ENCODE assay signal across 29 cellular contexts in the genomic region with DNA sequence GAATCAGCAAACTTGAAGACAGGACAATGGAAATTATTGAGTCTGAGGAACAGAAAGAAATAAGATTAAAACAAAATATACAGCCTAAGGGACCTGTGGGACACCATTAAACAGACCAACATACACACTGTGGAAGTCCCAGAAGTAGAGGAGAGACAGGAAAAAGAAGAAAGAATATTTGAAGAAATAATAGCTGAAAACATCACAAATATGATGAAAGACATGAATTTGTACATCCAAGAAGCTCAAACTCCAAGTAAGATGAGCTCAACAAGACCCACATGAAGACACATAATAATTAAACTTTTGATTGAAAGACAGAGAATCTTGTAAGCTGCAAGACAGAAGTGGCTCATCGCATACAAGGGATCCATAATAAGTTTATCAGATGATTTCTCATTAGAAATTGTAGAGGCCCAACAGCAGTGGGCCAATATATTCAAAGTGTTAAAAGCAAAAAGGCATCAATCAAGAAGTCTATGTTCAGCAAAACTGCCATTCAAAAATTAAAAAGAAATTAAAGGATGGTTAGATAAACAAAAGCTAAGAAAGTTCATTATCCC.
DNase-seq lines count a peak whose midpoint lies in the region; ATAC-seq and TF ChIP-seq lines count a peak whose summit lies in the region.
"Had no signal": no experiment of that assay in that cellular context is flagged by ENCODE, and none has a peak within 500 bp of the region (broad histone marks: within the 10 kb centered on the region; RNA-seq: fewer than 3 reads in every experiment).

No MANE protein-coding gene starts in this region.

- TF ChIP-seq EP300 in SK-N-SH (IDR thresholded peaks at IDR 0.05; ENCODE audit: borderline replicate concordance in 1 of 2, low read depth in 1 of 2, low read length in 1 of 2): no peak

- no peaks in the 10 kb centered on the region for H4K20me1 ChIP-seq in SK-N-SH (ENCODE audit: insufficient read depth)
- H4K20me1 ChIP-seq: BLaER1; BLaER1 treated with 17β-estradiol and CSF1 and Interleukin-3, amounts not matched to agents 10 nM and 100 nM had no signal

- H3K9ac ChIP-seq in SK-N-SH: no peak overlapping the region
- H3K9ac ChIP-seq: BLaER1; BLaER1 treated with 17β-estradiol and CSF1 and Interleukin-3, amounts not matched to agents 10 nM and 100 nM had no signal

- WGBS in SK-N-SH (ENCODE audit: low lambda C conversion rate): 100% methylated on average over 1 of the region's 1 CpG

- no peak for TF ChIP-seq RAD21 in SK-N-SH (IDR thresholded peaks at IDR 0.05; ENCODE audit: low read length)

- no peaks in the 10 kb centered on the region for H3F3A ChIP-seq in SK-N-SH (replicated peaks; ENCODE audit: insufficient read depth)

- POLR2A ChIA-PET in SK-N-SH (lab: Yijun Ruan, JAX): no interaction called here
- POLR2A ChIA-PET in HEK293 (lab: Yijun Ruan, JAX): no interaction called here

- H2AFZ ChIP-seq in SK-N-SH (ENCODE audit: low read depth): peak overlapping the region; percentile 8; the same call in 1 of the 2 replicates

- H3K79me2 ChIP-seq in SK-N-SH (ENCODE audit: insufficient read depth): no peaks in the 10 kb centered on the region

- DNase-seq in SK-N-SH: no peak
- no peak for DNase-seq in glomerular visceral epithelial cell (ENCODE audit: extremely low spot score)
- DNase-seq: 8988T; ACHN; AML-193; BE2C; C1 segment of cervical spinal cord; Caco-2; Calu3; CD4-positive, alpha-beta memory T cell; CD4-positive, alpha-beta T cell; CD4-positive, CD25-positive, alpha-beta regulatory T cell; CD8-positive, alpha-beta memory T cell; CD8-positive, alpha-beta T cell; COR-L47; DMS 273 treated with DMSO at 0.1 percent for 48 hours; DMS153; DMS53; DMS79; DMS79 treated with DMSO at 0.1 percent for 48 hours; DND-41; EL had no signal

- H3K4me3 ChIP-seq in SK-N-SH (ENCODE audit: low read depth in 2 of 2, low read length in 1 of 2): no peak overlapping the region
- H3K4me3 ChIP-seq in HEK293 (ENCODE audit: low read depth, low read length): no peak overlapping the region
- H3K4me3 ChIP-seq: A549; BLaER1; BLaER1 treated with 17β-estradiol and CSF1 and Interleukin-3, amounts not matched to agents 10 nM and 100 nM had no signal

- H3K4me2 ChIP-seq in SK-N-SH: no peak overlapping the region
- H3K4me2 ChIP-seq: A549; BLaER1; BLaER1 treated with 17β-estradiol and CSF1 and Interleukin-3, amounts not matched to agents 10 nM and 100 nM had no signal

- H3K4me1 ChIP-seq in SK-N-SH (ENCODE audit: control insufficient read depth in 1 of 2, insufficient read depth in 2 of 2, low read depth in 1 of 2, low read length in 1 of 2): peaks cover 0 to 2% of the 10 kb centered on the region in 2 experiments; a peak in 2 of 4 replicates
- no peaks in the 10 kb centered on the region for H3K4me1 ChIP-seq in HEK293 (ENCODE audit: control insufficient read depth, insufficient read depth, low read length)
- H3K4me1 ChIP-seq: A549; BE2C; BLaER1; BLaER1 treated with 17β-estradiol and CSF1 and Interleukin-3, amounts not matched to agents 10 nM and 100 nM; Caco-2 had no signal

- no peaks in the 10 kb centered on the region; the same call in 1 of the 2 replicates for H3K9me3 ChIP-seq in SK-N-SH
- no peaks in the 10 kb centered on the region for H3K9me3 ChIP-seq in HEK293 (ENCODE audit: control insufficient read depth, insufficient read depth, low read depth, low read length)
- H3K9me3 ChIP-seq: A549, BE2C, Caco-2 had no signal

- no peak overlapping the region for H3K27ac ChIP-seq in SK-N-SH (ENCODE audit: low read depth in 2 of 2, low read length in 1 of 2)
- H3K27ac ChIP-seq in HEK293 (ENCODE audit: extremely low read depth, low read depth, low read length): no peak overlapping the region
- H3K27ac ChIP-seq: 22Rv1; A549; BLaER1; BLaER1 treated with 17β-estradiol and CSF1 and Interleukin-3, amounts not matched to agents 10 nM and 100 nM; C4-2B had no signal

- no peaks in the 10 kb centered on the region for H3K9me2 ChIP-seq in SK-N-SH

- no peaks in the 10 kb centered on the region for H3K27me3 ChIP-seq in SK-N-SH (ENCODE audit: insufficient read depth)
- H3K27me3 ChIP-seq: BE2C; BLaER1; BLaER1 treated with 17β-estradiol and CSF1 and Interleukin-3, amounts not matched to agents 10 nM and 100 nM had no signal

- ATAC-seq in SK-N-SH treated with all-trans-retinoic acid at 6 μM for 48 hours: no peak
- ATAC-seq: A549; CD8-positive, alpha-beta T cell had no signal

- H3K36me3 ChIP-seq in SK-N-SH (replicated peaks in 1 of 2; ENCODE audit: control insufficient read depth in 1 of 2, insufficient read depth in 2 of 2, low read length in 1 of 2): no peaks in the 10 kb centered on the region
- H3K36me3 ChIP-seq in HEK293 (ENCODE audit: control insufficient read depth in 2 of 2, insufficient read depth in 1 of 2, low read length in 2 of 2): no peaks in the 10 kb centered on the region
- H3K36me3 ChIP-seq: BE2C; BLaER1; BLaER1 treated with 17β-estradiol and CSF1 and Interleukin-3, amounts not matched to agents 10 nM and 100 nM had no signal

- TF ChIP-seq CTCF in SK-N-SH (IDR thresholded peaks at IDR 0.05) (no peak), HEK293 (tag by site-specific recombination; IDR thresholded peaks at IDR 0.05) (no peak)

- CTCF ChIA-PET in SK-N-SH (lab: Yijun Ruan, JAX): interaction anchor here (0.7 to 1.6 kb wide), 3 partner anchors 9 to 301 kb away, joined by 3 to 5 read pairs (median 5); no protein-coding TSS in a partner anchor
- CTCF ChIA-PET in HEK293 (lab: Yijun Ruan, JAX): interaction anchor here (0.6 to 0.7 kb wide), 4 partner anchors 17 to 525 kb away, joined by 3 read pairs; no protein-coding TSS in a partner anchor

TF ChIP-seq in SK-N-SH, 30 proteins besides CTCF, POLR2A, EP300 and RAD21 (continues in another document):
- no peak for TF ChIP-seq FOXJ3 (CRISPR knock-in tag; IDR thresholded peaks at IDR 0.05)
- TF ChIP-seq, protein P1, sequence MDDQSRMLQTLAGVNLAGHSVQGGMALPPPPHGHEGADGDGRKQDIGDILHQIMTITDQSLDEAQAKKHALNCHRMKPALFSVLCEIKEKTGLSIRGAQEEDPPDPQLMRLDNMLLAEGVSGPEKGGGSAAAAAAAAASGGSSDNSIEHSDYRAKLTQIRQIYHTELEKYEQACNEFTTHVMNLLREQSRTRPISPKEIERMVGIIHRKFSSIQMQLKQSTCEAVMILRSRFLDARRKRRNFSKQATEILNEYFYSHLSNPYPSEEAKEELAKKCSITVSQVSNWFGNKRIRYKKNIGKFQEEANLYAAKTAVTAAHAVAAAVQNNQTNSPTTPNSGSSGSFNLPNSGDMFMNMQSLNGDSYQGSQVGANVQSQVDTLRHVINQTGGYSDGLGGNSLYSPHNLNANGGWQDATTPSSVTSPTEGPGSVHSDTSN (IDR thresholded peaks at IDR 0.05): no peak
- no peak for TF ChIP-seq TEAD4 (IDR thresholded peaks at IDR 0.05; ENCODE audit: borderline replicate concordance, insufficient read depth)
- TF ChIP-seq FOSL2 (IDR thresholded peaks at IDR 0.05; ENCODE audit: borderline replicate concordance, low read depth): no peak
- no peak for TF ChIP-seq NRF1 (IDR thresholded peaks at IDR 0.05; ENCODE audit: low read depth, low read length)

TF ChIP-seq in SK-N-SH treated with all-trans-retinoic acid at 6 μM for 48 hours, 23 proteins besides CTCF, POLR2A, EP300 and RAD21 (continues in another document):
- TF ChIP-seq ESRRG (CRISPR knock-in tag; IDR thresholded peaks at IDR 0.05): no peak
- no peak for TF ChIP-seq ZFP3 (CRISPR knock-in tag; IDR thresholded peaks at IDR 0.05)
- no peak for TF ChIP-seq TCF4 (CRISPR knock-in tag; IDR thresholded peaks at IDR 0.05; ENCODE audit: borderline replicate concordance)
- TF ChIP-seq ARNTL (CRISPR knock-in tag; IDR thresholded peaks at IDR 0.05; ENCODE audit: borderline replicate concordance, low read depth): no peak

TF ChIP-seq in HEK293, 187 proteins besides CTCF, POLR2A, EP300 and RAD21:
- TF ChIP-seq SETDB1 (IDR thresholded peaks at IDR 0.05; ENCODE audit: insufficient read length, low read length): peak; percentile 96
- peak; percentile 94 for TF ChIP-seq ZNF791 (tag by site-specific recombination; IDR thresholded peaks at IDR 0.05)
- TF ChIP-seq ZNF510 (tag by site-specific recombination; IDR thresholded peaks at IDR 0.05; ENCODE audit: insufficient replicate concordance): no peak
- TF ChIP-seq ZBTB7A (tag by site-specific recombination; IDR thresholded peaks at IDR 0.05; ENCODE audit: low read depth): no peak
- no peak for TF ChIP-seq SP3 (tag by site-specific recombination; IDR thresholded peaks at IDR 0.05)
- TF ChIP-seq ZNF214 (tag by site-specific recombination; IDR thresholded peaks at IDR 0.05; ENCODE audit: borderline replicate concordance): no peak
- TF ChIP-seq ZFP37 (tag by site-specific recombination; IDR thresholded peaks at IDR 0.05): no peak
- peak; percentile 97 for TF ChIP-seq TRIM28 (IDR thresholded peaks at IDR 0.05; ENCODE audit: borderline replicate concordance, low read length)
- TF ChIP-seq ZNF558 (tag by site-specific recombination; IDR thresholded peaks at IDR 0.05): peak; percentile 98
